Comparison of ENCODE assay signal across 8 cellular contexts in the genomic region with DNA sequence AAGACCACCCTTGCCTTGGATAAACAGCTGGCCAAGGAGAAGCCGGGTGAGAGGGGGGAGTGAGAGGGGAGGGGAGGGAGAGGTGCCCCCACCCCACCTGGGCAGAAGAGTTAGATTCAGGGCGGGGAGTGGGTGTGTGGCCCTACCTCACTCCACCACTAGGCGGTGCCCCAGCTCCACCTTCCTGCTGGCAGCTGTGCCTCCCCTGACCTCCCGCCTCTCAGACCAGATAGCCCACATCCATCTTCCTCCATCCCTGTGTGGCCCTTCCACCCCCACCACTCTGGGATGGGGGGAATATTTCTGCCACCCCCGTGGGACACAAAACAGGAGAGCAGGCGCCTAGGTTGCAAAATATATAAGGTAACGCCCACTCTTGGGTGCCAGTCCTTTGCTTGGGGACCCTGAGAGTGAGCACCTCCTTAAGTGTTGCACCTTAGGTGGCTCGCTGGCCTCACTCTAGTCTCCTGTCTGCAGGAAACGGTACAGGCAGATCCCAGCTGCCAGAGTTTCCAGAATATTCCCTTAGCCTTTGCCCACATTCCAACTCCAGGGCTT. TPM values are rescaled to one million over a fixed set of nuclear protein-coding genes. Genes with fewer than 3 reads are reported as not detected.
A peak's percentile ranks its signal among the peaks of the same experiment; 100 is the strongest.
DNase-seq lines count a peak whose midpoint lies in the region; ATAC-seq and TF ChIP-seq lines count a peak whose summit lies in the region.

No MANE protein-coding gene starts in this region.

- H3K4me1 ChIP-seq in lower lobe of right lung (peaks cover 6% of the 10 kb centered on the region), testis (peaks cover 5% of the 10 kb centered on the region)

- TF ChIP-seq POLR2A in testis (IDR thresholded peaks at IDR 0.05), result no peak

- H3K27me3 ChIP-seq in lower lobe of right lung (ENCODE audit: low read depth), result no peaks in the 10 kb centered on the region
- no peaks in the 10 kb centered on the region for H3K27me3 ChIP-seq in testis

- DNase-seq in ELF-1 (ENCODE audit: low read depth, low spot score) (peak; percentile 86), cerebellum (ENCODE audit: low spot score) (peak; percentile 56), lower lobe of right lung (peak; percentile 66), testis (peak; percentile 80)

- H3K27ac ChIP-seq in lower lobe of right lung (no peak overlapping the region), testis (no peak overlapping the region)

- ATAC-seq in lower lobe of right lung (peak; percentile 66 to 71), HG03175 (IDR thresholded peaks at IDR 0.05; ENCODE audit: unreplicated experiment) (no peak), GM21825 (IDR thresholded peaks at IDR 0.05; ENCODE audit: unreplicated experiment) (no peak)

- TF ChIP-seq CTCF in LNCAP (IDR thresholded peaks at IDR 0.05) (peak; percentile 54), WI38 (IDR thresholded peaks at IDR 0.05; ENCODE audit: low read depth, low read length) (peak; percentile 90), lower lobe of right lung (IDR thresholded peaks at IDR 0.05) (peak; percentile 71), testis (IDR thresholded peaks at IDR 0.05) (peak; percentile 49 to 72 (median 59))

- H3K9me3 ChIP-seq in lower lobe of right lung (no peaks in the 10 kb centered on the region), testis (no peaks in the 10 kb centered on the region)

- intact Hi-C loops in lower lobe of right lung (cut with DNase I), result no loop called here
- intact Hi-C loops in testis (cut with DNase I; ENCODE audit: low total_unique reads), result loop anchor here (5.0 kb wide), 1 partner anchor 262 kb away; no protein-coding TSS in a partner anchor

- H3K36me3 ChIP-seq in lower lobe of right lung, result peaks cover 56% of the 10 kb centered on the region
- no peaks in the 10 kb centered on the region for H3K36me3 ChIP-seq in testis (ENCODE audit: low read depth, missing control alignments)

- H3K4me3 ChIP-seq in WI38 (ENCODE audit: low read depth, low read length) (no peak overlapping the region), lower lobe of right lung (no peak overlapping the region), testis (no peak overlapping the region)

- 28 to 40% methylated on average over 9 of the region's 9 CpGs for WGBS in testis, 2 donors

RNA-seq across cellular contexts. Expression of a gene that starts 13.8 kb away (rescaled TPM):
- total RNA-seq in cerebellum (3.5 TPM), lower lobe of right lung (148 TPM), testis (10 to 100 TPM; 26.8 to 33.9 TPM)
- polyA plus RNA-seq in testis (ENCODE audit: insufficient read depth, low read depth, low replicate concordance), result 37.0 TPM

RNA-seq across cellular contexts. Expression of a gene that starts 45.9 kb away (rescaled TPM):
- total RNA-seq in cerebellum, result 30.8 TPM
- total RNA-seq in lower lobe of right lung, result 282 TPM
- 100 to 1,000 TPM; 166 to 325 TPM for total RNA-seq in testis
- 309 TPM for polyA plus RNA-seq in testis (ENCODE audit: insufficient read depth, low read depth, low replicate concordance)

Comparison
In these comparisons a context has a peak if more than half of its experiments do, and no peak if none do; other contexts are left out.
1. ATAC-seq: peak in lower lobe of right lung (2 of 2); none in HG03175 (single experiment) and GM21825 (single experiment).
2. Peak in every context shown above with its lines, with median percentiles within 50 percentile points of each other: DNase-seq and CTCF ChIP-seq.